8 cellular contexts compared by ENCODE assay signal in the genomic region with DNA sequence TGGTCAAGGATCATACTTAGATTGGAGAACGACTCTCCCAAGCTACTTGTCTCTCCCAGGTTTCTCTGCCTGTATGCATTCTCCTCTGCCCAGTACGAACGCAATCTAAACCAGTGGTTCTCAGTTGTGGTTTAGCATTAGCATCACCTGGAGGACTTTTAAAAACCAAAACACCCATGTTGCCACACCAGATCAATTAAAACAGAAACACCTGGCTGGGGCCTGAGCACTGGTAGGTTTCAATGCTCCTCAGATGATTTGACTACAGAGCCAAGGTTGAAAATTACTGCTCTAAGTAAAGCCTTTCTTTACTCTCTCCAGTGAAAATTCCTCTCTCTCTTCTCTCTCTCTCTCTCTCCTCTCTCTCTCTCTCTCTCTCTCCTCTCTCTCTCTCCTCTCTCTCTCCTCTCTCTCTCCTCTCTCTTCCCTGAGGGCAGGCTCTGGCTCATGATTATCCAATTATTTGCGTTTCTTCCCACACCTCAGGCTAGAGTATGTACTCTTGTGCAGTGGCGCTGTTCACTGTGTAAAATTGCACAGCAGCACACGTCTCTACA.
"Had no signal": no experiment of that assay in that cellular context is flagged by ENCODE, and none has a peak within 500 bp of the region (broad histone marks: within the 10 kb centered on the region; RNA-seq: fewer than 3 reads in every experiment).

No MANE protein-coding gene starts in this region.

- H3K9me3 Mint-ChIP-seq: IgD-negative memory B cell had no signal

- H3K27ac ChIP-seq: GM23248, HL-60 had no signal

- H3K4me1 Mint-ChIP-seq: IgD-negative memory B cell had no signal

- H3K36me3 Mint-ChIP-seq: IgD-negative memory B cell had no signal

- H3K27me3 Mint-ChIP-seq: IgD-negative memory B cell had no signal

- H3K4me1 ChIP-seq: HAP-1 had no signal

- H3K36me3 ChIP-seq: HAP-1 had no signal

- H3K9me3 ChIP-seq: HAP-1 had no signal

- H3K27ac Mint-ChIP-seq: IgD-negative memory B cell had no signal

- H3K9ac ChIP-seq: GM23248 had no signal

- H3K4me3 ChIP-seq: GM23248, HAP-1 had no signal

- ATAC-seq: HCT116, HepG2 had no signal

- H2AFZ ChIP-seq: GM23248 had no signal

- DNase-seq: GM23248, GOT3, H7 had no signal
